ENCODE assay signal across 8 cellular contexts in the genomic region with DNA sequence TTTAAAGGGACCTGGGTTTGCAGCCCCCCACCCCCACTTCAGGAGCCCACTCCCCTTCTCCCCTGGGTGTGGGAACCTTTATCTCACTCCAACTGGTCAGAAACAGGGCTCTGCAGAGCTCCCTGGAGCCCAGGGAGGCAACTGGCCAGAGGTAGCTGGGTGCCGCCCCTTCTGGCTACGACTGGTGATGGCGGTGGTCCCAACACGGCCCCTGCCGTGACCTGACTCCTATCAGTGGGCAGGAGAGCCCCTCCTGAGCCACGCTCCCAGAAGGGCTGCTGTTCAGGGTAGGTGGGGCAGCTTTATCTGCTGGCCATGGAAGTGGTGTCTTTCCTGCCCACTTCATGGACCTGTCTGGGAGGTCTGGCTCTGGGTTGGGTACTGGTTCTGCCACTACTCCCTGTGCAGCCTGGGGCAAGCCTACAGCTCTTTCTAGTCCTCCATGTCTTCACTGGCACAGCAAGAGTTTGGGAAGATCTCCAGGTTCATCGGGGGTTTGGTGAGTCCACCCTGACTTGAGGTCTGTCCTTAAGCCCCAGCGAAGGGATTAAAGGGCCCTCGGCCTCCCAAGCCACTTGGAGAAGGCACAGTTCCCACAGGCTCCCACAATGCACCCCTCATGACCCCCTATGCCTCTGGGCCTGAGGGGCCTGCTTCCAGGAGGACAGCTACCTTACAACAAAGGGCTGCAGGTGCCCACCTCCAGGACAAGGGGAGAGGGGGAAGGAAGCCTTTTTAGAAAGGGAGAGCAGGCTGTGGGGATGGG. TPM values are rescaled to one million over a fixed set of nuclear protein-coding genes. Genes with fewer than 3 reads are reported as not detected.
DNase-seq lines count a peak whose midpoint lies in the region; ATAC-seq and TF ChIP-seq lines count a peak whose summit lies in the region.

No MANE protein-coding gene starts in this region.

- no peak overlapping the region for H3K9ac ChIP-seq in smooth muscle cell (ENCODE audit: low read depth)

- intact Hi-C loops in Caco-2 (cut with micrococcal nuclease; ENCODE audit: unreplicated experiment): loop anchor here (5.0 kb wide), 1 partner anchor 160 kb away; a partner anchor contains a TSS
- intact Hi-C loops in ascending aorta (cut with DNase I): no loop called here
- intact Hi-C loops in left lung (cut with DNase I): no loop called here

- TF ChIP-seq CTCF in Caco-2 (IDR thresholded peaks at IDR 0.05; ENCODE audit: insufficient read depth in 1 of 2, low read depth in 1 of 2, low read length in 1 of 2, severe bottlenecking in 1 of 2, unreplicated experiment in 1 of 2) (no peak), ascending aorta (IDR thresholded peaks at IDR 0.05) (no peak), left lung (IDR thresholded peaks at IDR 0.05) (no peak), smooth muscle cell (IDR thresholded peaks at IDR 0.05; ENCODE audit: borderline replicate concordance, insufficient read depth, poor library complexity, severe bottlenecking) (no peak)

- H3F3A ChIP-seq in smooth muscle cell (ENCODE audit: low read depth): peaks cover 31% of the 10 kb centered on the region

- POLR2A ChIA-PET in Caco-2 (lab: Charles Lee): no interaction called here

- H3K9me3 Mint-ChIP-seq in Caco-2 (ENCODE audit: unreplicated experiment): no peaks in the 10 kb centered on the region

- no peaks in the 10 kb centered on the region for H3K27me3 ChIP-seq in Caco-2 (replicated peaks; ENCODE audit: control insufficient read depth, insufficient read depth, low read length)
- H3K27me3 ChIP-seq in ascending aorta: no peaks in the 10 kb centered on the region
- no peaks in the 10 kb centered on the region for H3K27me3 ChIP-seq in left lung
- no peaks in the 10 kb centered on the region for H3K27me3 ChIP-seq in smooth muscle cell (ENCODE audit: low read depth)
- no peaks in the 10 kb centered on the region for H3K27me3 ChIP-seq in H7 (ENCODE audit: control insufficient read depth, insufficient read depth, low read length)

- H3K4me3 Mint-ChIP-seq in Caco-2 (ENCODE audit: unreplicated experiment): no peak overlapping the region

- 88% methylated on average over 9 of the region's 9 CpGs for WGBS in smooth muscle cell (ENCODE audit: low lambda C conversion rate)

- no peaks in the 10 kb centered on the region for H4K20me1 ChIP-seq in smooth muscle cell (ENCODE audit: low read depth)

- H3K4me3 ChIP-seq in Caco-2 (ENCODE audit: low read depth, low read length) (no peak overlapping the region), ascending aorta (no peak overlapping the region), left lung (no peak overlapping the region), smooth muscle cell (no peak overlapping the region), H7 (ENCODE audit: insufficient read depth, low read depth, low read length) (no peak overlapping the region)

- no peaks in the 10 kb centered on the region for H3K79me2 ChIP-seq in smooth muscle cell (ENCODE audit: low read depth)

- peak overlapping the region; percentile 98 for H3K27ac Mint-ChIP-seq in Caco-2 (ENCODE audit: unreplicated experiment)

- H3K4me2 ChIP-seq in smooth muscle cell: no peak overlapping the region

- H3K9me3 ChIP-seq in Caco-2 (no peaks in the 10 kb centered on the region), ascending aorta (no peaks in the 10 kb centered on the region), left lung (no peaks in the 10 kb centered on the region), smooth muscle cell (replicated peaks; ENCODE audit: low read depth) (no peaks in the 10 kb centered on the region)

- H3K4me1 ChIP-seq in Caco-2: peaks cover 37% of the 10 kb centered on the region
- peaks cover 9 to 39% of the 10 kb centered on the region in 2 donors for H3K4me1 ChIP-seq in ascending aorta
- peaks cover 32 to 60% of the 10 kb centered on the region in 2 donors for H3K4me1 ChIP-seq in left lung
- peaks cover 31% of the 10 kb centered on the region for H3K4me1 ChIP-seq in smooth muscle cell (ENCODE audit: low read depth)

- no TSS peak for BruUV-seq in Caco-2 (replicated peaks; lab: Mats Ljungman, UMichigan)

- DNase-seq in Caco-2 (no peak), ascending aorta (ENCODE audit: low spot score in 2 of 2) (no peak), left lung (no peak), smooth muscle cell (lab: John Stamatoyannopoulos, UW; ENCODE audit: unreplicated experiment) (no peak), glomerular visceral epithelial cell (ENCODE audit: extremely low spot score) (no peak), H7 (no peak), NCI-H1436 (lab: John Stamatoyannopoulos, UW) (no peak)

- H3K27me3 Mint-ChIP-seq in Caco-2 (ENCODE audit: insufficient read depth, unreplicated experiment): no peaks in the 10 kb centered on the region

- peaks cover 37% of the 10 kb centered on the region for H3K36me3 Mint-ChIP-seq in Caco-2 (ENCODE audit: insufficient read depth, unreplicated experiment)

- ATAC-seq in left lung (no peak), GM18873 (IDR thresholded peaks at IDR 0.05; ENCODE audit: low FRiP score, unreplicated experiment) (no peak)

- no peak overlapping the region for H2AFZ ChIP-seq in smooth muscle cell (ENCODE audit: low read depth)

- CTCF ChIA-PET in Caco-2 (lab: Charles Lee): interaction anchor here (1.5 kb wide), 1 partner anchor 12 kb away, joined by 4 read pairs; no protein-coding TSS in a partner anchor

- no peaks in the 10 kb centered on the region for H3K36me3 ChIP-seq in Caco-2 (ENCODE audit: control insufficient read depth, insufficient read depth, low read length)
- peaks cover 4 to 14% of the 10 kb centered on the region in 2 donors for H3K36me3 ChIP-seq in ascending aorta
- peaks cover 0 to 13% of the 10 kb centered on the region in 2 donors for H3K36me3 ChIP-seq in left lung
- H3K36me3 ChIP-seq in smooth muscle cell (ENCODE audit: low read depth): no peaks in the 10 kb centered on the region
- no peaks in the 10 kb centered on the region for H3K36me3 ChIP-seq in H7 (replicated peaks; ENCODE audit: control insufficient read depth, insufficient read depth, low read length)

- H3K27ac ChIP-seq in ascending aorta (peak overlapping the region; percentile 93 to 98), left lung (peak overlapping the region; percentile 97 to 99), smooth muscle cell (ENCODE audit: low read depth) (peak overlapping the region; percentile 96)

- peaks cover 21% of the 10 kb centered on the region for H3K4me1 Mint-ChIP-seq in Caco-2 (ENCODE audit: low read depth, unreplicated experiment)

RNA-seq across cellular contexts. Expression of a gene that starts 5.5 kb away (rescaled TPM):
- total RNA-seq in Caco-2 (2022) (109 and 118 TPM in 2 replicates), ascending aorta (141 TPM), left lung (100 to 1,000 TPM; 112 to 122 TPM), smooth muscle cell (23.5 and 25.9 TPM in 2 replicates)
- 45.4 and 53.5 TPM in 2 replicates for polyA plus RNA-seq in smooth muscle cell
- 34.2 and 43.6 TPM in 2 replicates for total RNA-seq in H7 (2014; rRNA removed; shearing (Covaris generic))
